ENCODE assay signal across 19 cellular contexts in genomic region chr15:58605931-58606330, GRCh38.
"Had no signal": no experiment of that assay in that cellular context is flagged by ENCODE, and none has a peak within 500 bp of the region (broad histone marks: within the 10 kb centered on the region; RNA-seq: fewer than 3 reads in every experiment).

No MANE protein-coding gene starts in this region.

- H3K4me2 ChIP-seq: hepatocyte had no signal

- H3K27ac Mint-ChIP-seq: activated naive CD8-positive, alpha-beta T cell; activated T-helper 1 cell treated with anti-CD3 and anti-CD28 coated beads, Interleukin-12 subunit alpha, Interleukin-12 subunit beta, Interleukin-2, Interleukin-4 antibody, amounts not matched to agents 30 ng/mL and 10 ng/mL and 1 ng/mL, durations not matched to agents 14 hours and 24 hours and 36 hours; dendritic cell treated with granulocyte-macrophage colony-stimulating factor and Interleukin-4, amounts not matched to agents 40 ng/mL and 50 ng/mL, for 4 days; mesothelial cell of epicardium; nephron progenitor cell; progenitor cell of endocrine pancreas; T-helper 1 cell treated with Interleukin-12 subunit alpha and Interleukin-12 subunit beta and Interleukin-4 antibody, amounts not matched to agents 30 μg/mL and 1 μg/mL, for 36 hours had no signal

- H3K4me3 ChIP-seq: hepatocyte, lung had no signal

- H3K27me3 ChIP-seq: hepatocyte had no signal

- DNase-seq: activated CD4-positive, CD25-positive, alpha-beta regulatory T cell treated with anti-CD3 and anti-CD28 coated beads, Interleukin-2, amount 50 U/mL, for 72 hours; activated gamma-delta T cell treated with Interleukin-2 at 50 U/mL for 16 hours; effector memory CD4-positive, alpha-beta T cell; foreskin fibroblast; islet precursor cell; nephron progenitor cell; occipital lobe; stimulated activated CD4-positive, alpha-beta T cell treated with anti-CD3 and anti-CD28 coated beads, Interleukin-12 subunit alpha, Interleukin-12 subunit beta, amount 100 ng/mL, for 4 hours; stimulated activated CD4-positive, alpha-beta T cell treated with anti-CD3 and anti-CD28 coated beads, Interleukin-1b, Interleukin-23, amount 100 ng/mL, for 48 hours; stimulated activated CD8-positive, alpha-beta memory T cell treated with anti-CD3 and anti-CD28 coated beads, Interleukin-4, amount 100 ng/mL, for 48 hours; stimulated activated naive CD4-positive, alpha-beta T cell had no signal

- H3K4me1 Mint-ChIP-seq: mesothelial cell of epicardium, nephron progenitor cell had no signal

- H3K9me3 Mint-ChIP-seq: activated T-helper 1 cell treated with anti-CD3 and anti-CD28 coated beads, Interleukin-12 subunit alpha, Interleukin-12 subunit beta, Interleukin-2, Interleukin-4 antibody, amounts not matched to agents 30 ng/mL and 10 ng/mL and 1 ng/mL, durations not matched to agents 14 hours and 24 hours and 36 hours; dendritic cell treated with granulocyte-macrophage colony-stimulating factor and Interleukin-4, amounts not matched to agents 40 ng/mL and 50 ng/mL, for 4 days; mesothelial cell of epicardium; nephron progenitor cell; T-helper 1 cell treated with Interleukin-12 subunit alpha and Interleukin-12 subunit beta and Interleukin-4 antibody, amounts not matched to agents 30 μg/mL and 1 μg/mL, for 36 hours had no signal

- H3K4me3 Mint-ChIP-seq: activated naive CD8-positive, alpha-beta T cell; activated T-helper 1 cell treated with anti-CD3 and anti-CD28 coated beads, Interleukin-12 subunit alpha, Interleukin-12 subunit beta, Interleukin-2, Interleukin-4 antibody, amounts not matched to agents 30 ng/mL and 10 ng/mL and 1 ng/mL, durations not matched to agents 14 hours and 24 hours and 36 hours; dendritic cell treated with granulocyte-macrophage colony-stimulating factor and Interleukin-4, amounts not matched to agents 40 ng/mL and 50 ng/mL, for 4 days; mesothelial cell of epicardium; nephron progenitor cell; T-helper 1 cell treated with Interleukin-12 subunit alpha and Interleukin-12 subunit beta and Interleukin-4 antibody, amounts not matched to agents 30 μg/mL and 1 μg/mL, for 36 hours had no signal

- H3K27me3 Mint-ChIP-seq: activated naive CD8-positive, alpha-beta T cell; dendritic cell treated with granulocyte-macrophage colony-stimulating factor and Interleukin-4, amounts not matched to agents 40 ng/mL and 50 ng/mL, for 4 days; progenitor cell of endocrine pancreas had no signal

- H2AFZ ChIP-seq: hepatocyte had no signal
